Comparison of ENCODE assay signal across 1 cellular context in genomic region chr15:65312400-65312916, GRCh38.
TF ChIP-seq lines count a peak whose summit lies in the region.

No MANE protein-coding gene starts in this region.

TF ChIP-seq in SK-N-SH, 30 proteins besides CTCF, POLR2A, EP300 and RAD21 (continued from another document):
- no peak for TF ChIP-seq PBX3 (IDR thresholded peaks at IDR 0.05)
- no peak for TF ChIP-seq EZH2phosphoT487 (IDR thresholded peaks at IDR 0.05; ENCODE audit: borderline replicate concordance, low read depth)
- peak; percentile 15; the same call in 1 of the 2 replicates for TF ChIP-seq RFX5 (IDR thresholded peaks at IDR 0.05; ENCODE audit: low read length)
- peak; percentile 39; the same call in 1 of the 2 replicates for TF ChIP-seq GATA2 (CRISPR knock-in tag; IDR thresholded peaks at IDR 0.05)
